Comparison of ENCODE assay signal across 8 cellular contexts in the genomic region with DNA sequence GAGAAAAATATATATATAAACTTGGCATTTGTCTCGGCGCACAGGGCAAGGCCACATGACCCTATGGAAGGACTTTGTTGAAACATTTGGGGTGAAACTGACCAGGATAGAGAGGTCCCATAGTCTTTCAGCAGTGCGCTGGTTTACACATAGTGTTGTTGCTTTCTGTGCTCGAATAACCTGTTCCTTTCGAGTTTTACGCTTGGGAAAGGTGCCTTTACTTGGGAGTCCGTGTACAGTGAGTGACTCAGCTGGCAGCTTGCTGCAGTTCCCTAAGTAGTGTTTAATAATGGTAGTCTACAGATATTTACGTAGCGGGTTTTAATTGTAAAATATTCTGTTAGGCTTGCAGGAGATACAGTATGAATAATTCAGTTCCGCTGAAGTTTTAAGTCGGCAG. TPM values are rescaled to one million over a fixed set of nuclear protein-coding genes. Genes with fewer than 3 reads are reported as not detected.
DNase-seq lines count a peak whose midpoint lies in the region; ATAC-seq lines count a peak whose summit lies in the region.

No MANE protein-coding gene starts in this region.

- H3K4me3 Mint-ChIP-seq in activated T-cell treated with anti-CD3 and anti-CD28 coated beads, Interleukin-2, amount 50 U/mL, for 4 hours = peak overlapping the region; percentile 89
- H3K4me3 Mint-ChIP-seq in naive B cell = peak overlapping the region; percentile 77 to 96 (median 92)

- peaks cover 2% of the 10 kb centered on the region for H3K36me3 Mint-ChIP-seq in activated T-cell treated with anti-CD3 and anti-CD28 coated beads, Interleukin-2, amount 50 U/mL, for 4 hours (ENCODE audit: insufficient read depth)
- H3K36me3 Mint-ChIP-seq in naive B cell = peaks cover 0 to 6% of the 10 kb centered on the region in 2 donors

- no peaks in the 10 kb centered on the region for H3K27me3 Mint-ChIP-seq in activated T-cell treated with anti-CD3 and anti-CD28 coated beads, Interleukin-2, amount 50 U/mL, for 4 hours (ENCODE audit: low read depth)
- H3K27me3 Mint-ChIP-seq in naive B cell = no peaks in the 10 kb centered on the region

- no peaks in the 10 kb centered on the region for H3K36me3 ChIP-seq in effector memory CD4-positive, alpha-beta T cell (ENCODE audit: control insufficient read depth, insufficient read depth, low read length)

- DNase-seq in activated T-cell treated with anti-CD3 and anti-CD28 coated beads, Interleukin-2, amount 50 U/mL, for 4 hours = no peak
- DNase-seq in activated T-cell treated with anti-CD3 and anti-CD28 coated beads for 4 hours (no peak), NCI-H2227 treated with DMSO at 0.1 percent for 48 hours (lab: John Stamatoyannopoulos, UW) (peak; percentile 27), naive B cell (no peak), NCI-H524 treated with DMSO at 0.1 percent for 48 hours (lab: John Stamatoyannopoulos, UW) (no peak)
- DNase-seq in effector memory CD4-positive, alpha-beta T cell = no peak
- DNase-seq in stimulated activated CD4-positive, alpha-beta T cell treated with anti-CD3 and anti-CD28 coated beads, Interleukin-2, amount 100 ng/mL, for 24 hours = no peak

- peak overlapping the region; percentile 21 for H3K27ac ChIP-seq in effector memory CD4-positive, alpha-beta T cell (ENCODE audit: insufficient read depth, low read length, poor library complexity, severe bottlenecking)

- peak; percentile 5 to 7 for ATAC-seq in activated T-cell treated with anti-CD3 and anti-CD28 coated beads, Interleukin-2, amount 50 U/mL, for 4 hours
- ATAC-seq in naive B cell (ENCODE audit: low read depth in 2 of 2) (no peak), HG02588 (IDR thresholded peaks at IDR 0.05; ENCODE audit: unreplicated experiment) (no peak)

- H3K27ac Mint-ChIP-seq in naive B cell = peak overlapping the region; percentile 1 to 95 (median 64)

- peaks cover 22% of the 10 kb centered on the region for H3K4me1 Mint-ChIP-seq in activated T-cell treated with anti-CD3 and anti-CD28 coated beads, Interleukin-2, amount 50 U/mL, for 4 hours (ENCODE audit: low read depth)
- peaks cover 17 to 28% (median 18%) of the 10 kb centered on the region in 3 donors for H3K4me1 Mint-ChIP-seq in naive B cell

- no peaks in the 10 kb centered on the region for H3K4me1 ChIP-seq in effector memory CD4-positive, alpha-beta T cell (ENCODE audit: control insufficient read depth, insufficient read depth, low read length, poor library complexity, severe bottlenecking)

- H3K9me3 ChIP-seq in effector memory CD4-positive, alpha-beta T cell (ENCODE audit: control insufficient read depth, low read length) = no peaks in the 10 kb centered on the region

- no peaks in the 10 kb centered on the region for H3K9me3 Mint-ChIP-seq in activated T-cell treated with anti-CD3 and anti-CD28 coated beads, Interleukin-2, amount 50 U/mL, for 4 hours
- peaks cover 0 to 7% (median 0%) of the 10 kb centered on the region in 7 donors for H3K9me3 Mint-ChIP-seq in naive B cell

- H3K4me3 ChIP-seq in effector memory CD4-positive, alpha-beta T cell (ENCODE audit: insufficient read depth, low read depth, low read length, poor library complexity, severe bottlenecking) = peak overlapping the region; percentile 53

- no peaks in the 10 kb centered on the region for H3K27me3 ChIP-seq in effector memory CD4-positive, alpha-beta T cell (replicated peaks; ENCODE audit: control insufficient read depth, insufficient read depth, low read length, poor library complexity, severe bottlenecking)

RNA-seq across cellular contexts. Expression of a gene that starts 0.6 kb away (rescaled TPM):
- 10 to 100 TPM; 11.1 to 21.2 (median 19.0) TPM for total RNA-seq in activated T-cell treated with anti-CD3 and anti-CD28 coated beads, Interleukin-2, amount 50 U/mL, for 4 hours
- polyA plus RNA-seq in naive B cell (ENCODE audit: low read depth in 6 of 6) = 1 to 10 TPM; 4.9 to 8.1 (median 6.0) TPM

Comparison
In these comparisons a context has a peak if more than half of its experiments do, and no peak if none do; other contexts are left out.
1. ATAC-seq: peak in activated T-cell treated with anti-CD3 and anti-CD28 coated beads, Interleukin-2, amount 50 U/mL, for 4 hours (2 of 2); none in naive B cell (0 of 2) and HG02588 (single experiment).